Comparison of ENCODE assay signal across 1 cellular context in genomic region chr9:38137342-38137741, GRCh38.
TF ChIP-seq lines count a peak whose summit lies in the region.

No MANE protein-coding gene starts in this region.

TF ChIP-seq in GM12878, 131 proteins besides CTCF, POLR2A, EP300 and RAD21 (continued from another document):
- TF ChIP-seq MYB (IDR thresholded peaks at IDR 0.05; ENCODE audit: borderline replicate concordance, low read depth, low read length) (no peak), RAD51 (IDR thresholded peaks at IDR 0.05) (no peak), STAT3 (IDR thresholded peaks at IDR 0.05; ENCODE audit: low read depth, low read length) (no peak), KLF5 (IDR thresholded peaks at IDR 0.05; ENCODE audit: partially characterized antibody) (no peak), ZBTB40 (IDR thresholded peaks at IDR 0.05; ENCODE audit: borderline replicate concordance) (no peak), JUNB (IDR thresholded peaks at IDR 0.05) (no peak), CREM (IDR thresholded peaks at IDR 0.05; ENCODE audit: low read depth) (no peak), TCF3 (IDR thresholded peaks at IDR 0.05; ENCODE audit: borderline replicate concordance, insufficient read depth, low read depth, low read length) (no peak), IRF4 (IDR thresholded peaks at IDR 0.05; ENCODE audit: low read depth, low read length) (no peak), BHLHE40 (IDR thresholded peaks at IDR 0.05; ENCODE audit: borderline replicate concordance in 1 of 2, low read depth in 2 of 2, low read length in 1 of 2) (no peak)
